ENCODE assay signal across 9 cellular contexts in genomic region chr6:169529931-169530761, GRCh38.
A peak's percentile ranks its signal among the peaks of the same experiment; 100 is the strongest.
DNase-seq lines count a peak whose midpoint lies in the region; ATAC-seq and TF ChIP-seq lines count a peak whose summit lies in the region.
"Had no signal": no experiment of that assay in that cellular context is flagged by ENCODE, and none has a peak within 500 bp of the region (broad histone marks: within the 10 kb centered on the region; RNA-seq: fewer than 3 reads in every experiment).

No MANE protein-coding gene starts in this region.

- DNase-seq in activated CD4-positive, alpha-beta T cell treated with anti-CD3 and anti-CD28 coated beads, Interleukin-2, amount 10 ng/mL, durations not matched to agents 24 days and 14 days: peak; percentile 77
- no peak for DNase-seq in activated CD4-positive, alpha-beta T cell treated with anti-CD3 and anti-CD28 coated beads for 1 hour
- peak; percentile 79 for DNase-seq in activated CD8-positive, alpha-beta T cell treated with anti-CD3 and anti-CD28 coated beads for 36 hours
- DNase-seq in immature natural killer cell (peak in 1 of 3 donors; percentile 22), foreskin melanocyte (no peak), tibial nerve (ENCODE audit: low spot score in 2 of 2) (no peak)
- DNase-seq: activated CD4-positive, CD25-positive, alpha-beta regulatory T cell treated with anti-CD3 and anti-CD28 coated beads, Interleukin-2, amount 50 U/mL, for 72 hours had no signal

- peak overlapping the region; percentile 41 for H3K27ac Mint-ChIP-seq in activated CD4-positive, alpha-beta T cell treated with anti-CD3 and anti-CD28 coated beads, Interleukin-2, amount 10 ng/mL, durations not matched to agents 24 days and 14 days
- H3K27ac Mint-ChIP-seq in activated CD8-positive, alpha-beta T cell treated with anti-CD3 and anti-CD28 coated beads for 36 hours: peak overlapping the region; percentile 74
- peak overlapping the region in 4 of 6 donors; percentile 9 to 48 (median 19) for H3K27ac Mint-ChIP-seq in immature natural killer cell
- no peak overlapping the region for H3K27ac Mint-ChIP-seq in stimulated activated naive CD8-positive, alpha-beta T cell treated with anti-CD3 and anti-CD28 coated beads, Interleukin-15, Interleukin-2, amounts not matched to agents 100 ng/mL and 50 ng/mL, for 24 hours

- peaks cover 0 to 15% (median 0%) of the 10 kb centered on the region in 3 donors for H3K36me3 ChIP-seq in tibial nerve

- intact Hi-C loops in activated CD4-positive, alpha-beta T cell treated with anti-CD3 and anti-CD28 coated beads, Interleukin-2, amount 10 ng/mL, durations not matched to agents 24 days and 14 days (cut with micrococcal nuclease): loop anchor here (1.0 kb wide), 2 partner anchors 27 to 59 kb away; no protein-coding TSS in a partner anchor
- intact Hi-C loops in activated CD8-positive, alpha-beta T cell treated with anti-CD3 and anti-CD28 coated beads for 36 hours (cut with micrococcal nuclease): no loop called here

- no peaks in the 10 kb centered on the region for H3K27me3 ChIP-seq in tibial nerve

- H3K4me1 Mint-ChIP-seq in activated CD4-positive, alpha-beta T cell treated with anti-CD3 and anti-CD28 coated beads, Interleukin-2, amount 10 ng/mL, durations not matched to agents 24 days and 14 days: peaks cover 15% of the 10 kb centered on the region
- peaks cover 17% of the 10 kb centered on the region for H3K4me1 Mint-ChIP-seq in activated CD8-positive, alpha-beta T cell treated with anti-CD3 and anti-CD28 coated beads for 36 hours (ENCODE audit: low read depth)
- H3K4me1 Mint-ChIP-seq in immature natural killer cell: peaks cover 9 to 12% of the 10 kb centered on the region in 2 donors
- peaks cover 15% of the 10 kb centered on the region for H3K4me1 Mint-ChIP-seq in stimulated activated naive CD8-positive, alpha-beta T cell treated with anti-CD3 and anti-CD28 coated beads, Interleukin-15, Interleukin-2, amounts not matched to agents 100 ng/mL and 50 ng/mL, for 24 hours (ENCODE audit: low read depth)

- no peak overlapping the region for H3K4me3 ChIP-seq in tibial nerve

- 74 to 78% methylated on average over 13 of the region's 13 CpGs for WGBS in tibial nerve, 2 donors

- H3K4me1 ChIP-seq in tibial nerve: no peaks in the 10 kb centered on the region

- TF ChIP-seq POLR2A in tibial nerve (IDR thresholded peaks at IDR 0.05): no peak

- TF ChIP-seq EP300 in tibial nerve (IDR thresholded peaks at IDR 0.05): no peak

- H3K27ac ChIP-seq in tibial nerve: no peak overlapping the region

- H3K9me3 ChIP-seq in tibial nerve: peaks cover 0 to 20% (median 4%) of the 10 kb centered on the region in 4 donors

- POLR2A ChIA-PET in activated CD8-positive, alpha-beta T cell treated with anti-CD3 and anti-CD28 coated beads for 36 hours (lab: Charles Lee): no interaction called here

- H3K36me3 Mint-ChIP-seq in activated CD4-positive, alpha-beta T cell treated with anti-CD3 and anti-CD28 coated beads, Interleukin-2, amount 10 ng/mL, durations not matched to agents 24 days and 14 days (ENCODE audit: low read depth): no peaks in the 10 kb centered on the region
- H3K36me3 Mint-ChIP-seq in activated CD8-positive, alpha-beta T cell treated with anti-CD3 and anti-CD28 coated beads for 36 hours (ENCODE audit: low read depth): peaks cover 13% of the 10 kb centered on the region
- peaks cover 3 to 8% (median 4%) of the 10 kb centered on the region in 3 donors for H3K36me3 Mint-ChIP-seq in immature natural killer cell
- peaks cover 4% of the 10 kb centered on the region for H3K36me3 Mint-ChIP-seq in stimulated activated naive CD8-positive, alpha-beta T cell treated with anti-CD3 and anti-CD28 coated beads, Interleukin-15, Interleukin-2, amounts not matched to agents 100 ng/mL and 50 ng/mL, for 24 hours (ENCODE audit: low read depth)

- no peak for TF ChIP-seq CTCF in activated CD8-positive, alpha-beta T cell treated with anti-CD3 and anti-CD28 coated beads for 36 hours (IDR thresholded peaks at IDR 0.05)
- TF ChIP-seq CTCF in tibial nerve (IDR thresholded peaks at IDR 0.05): no peak

- peaks cover 13% of the 10 kb centered on the region for H3K9me3 Mint-ChIP-seq in activated CD4-positive, alpha-beta T cell treated with anti-CD3 and anti-CD28 coated beads, Interleukin-2, amount 10 ng/mL, durations not matched to agents 24 days and 14 days
- H3K9me3 Mint-ChIP-seq in activated CD8-positive, alpha-beta T cell treated with anti-CD3 and anti-CD28 coated beads for 36 hours: peaks cover 16% of the 10 kb centered on the region
- H3K9me3 Mint-ChIP-seq in immature natural killer cell: peaks cover 8 to 23% (median 16%) of the 10 kb centered on the region in 6 donors
- H3K9me3 Mint-ChIP-seq in stimulated activated naive CD8-positive, alpha-beta T cell treated with anti-CD3 and anti-CD28 coated beads, Interleukin-15, Interleukin-2, amounts not matched to agents 100 ng/mL and 50 ng/mL, for 24 hours: peaks cover 10% of the 10 kb centered on the region

- peak; percentile 90 for ATAC-seq in activated CD8-positive, alpha-beta T cell treated with anti-CD3 and anti-CD28 coated beads for 36 hours
- no peak for ATAC-seq in GM18519 (IDR thresholded peaks at IDR 0.05; ENCODE audit: low FRiP score, unreplicated experiment)

- peaks cover 5% of the 10 kb centered on the region for H3K27me3 Mint-ChIP-seq in activated CD4-positive, alpha-beta T cell treated with anti-CD3 and anti-CD28 coated beads, Interleukin-2, amount 10 ng/mL, durations not matched to agents 24 days and 14 days
- no peaks in the 10 kb centered on the region for H3K27me3 Mint-ChIP-seq in activated CD8-positive, alpha-beta T cell treated with anti-CD3 and anti-CD28 coated beads for 36 hours
- H3K27me3 Mint-ChIP-seq in immature natural killer cell (ENCODE audit: low read depth in 3 of 3): peaks cover 0 to 5% (median 0%) of the 10 kb centered on the region in 3 donors
- H3K27me3 Mint-ChIP-seq in stimulated activated naive CD8-positive, alpha-beta T cell treated with anti-CD3 and anti-CD28 coated beads, Interleukin-15, Interleukin-2, amounts not matched to agents 100 ng/mL and 50 ng/mL, for 24 hours: no peaks in the 10 kb centered on the region

- CTCF ChIA-PET in activated CD8-positive, alpha-beta T cell treated with anti-CD3 and anti-CD28 coated beads for 36 hours (lab: Charles Lee): no interaction called here

- peak overlapping the region; percentile 31 for H3K4me3 Mint-ChIP-seq in activated CD4-positive, alpha-beta T cell treated with anti-CD3 and anti-CD28 coated beads, Interleukin-2, amount 10 ng/mL, durations not matched to agents 24 days and 14 days
- H3K4me3 Mint-ChIP-seq in activated CD8-positive, alpha-beta T cell treated with anti-CD3 and anti-CD28 coated beads for 36 hours: peak overlapping the region; percentile 37
- H3K4me3 Mint-ChIP-seq in immature natural killer cell: peak overlapping the region in 2 of 5 donors; percentile 2 to 42
- H3K4me3 Mint-ChIP-seq in stimulated activated naive CD8-positive, alpha-beta T cell treated with anti-CD3 and anti-CD28 coated beads, Interleukin-15, Interleukin-2, amounts not matched to agents 100 ng/mL and 50 ng/mL, for 24 hours: peak overlapping the region; percentile 9

Comparison
In these comparisons a context has a peak if more than half of its experiments do, and no peak if none do; other contexts are left out.
1. DNase-seq: peak in activated CD4-positive, alpha-beta T cell treated with anti-CD3 and anti-CD28 coated beads, Interleukin-2, amount 10 ng/mL, durations not matched to agents 24 days and 14 days (single experiment) and activated CD8-positive, alpha-beta T cell treated with anti-CD3 and anti-CD28 coated beads for 36 hours (single experiment); none in activated CD4-positive, alpha-beta T cell treated with anti-CD3 and anti-CD28 coated beads for 1 hour (single experiment), foreskin melanocyte (single experiment) and tibial nerve (0 of 2).